In genomic region chr1:85639920-85640319, GRCh38 we compare ENCODE assay signal across 3 cellular contexts. TPM values are rescaled to one million over a fixed set of nuclear protein-coding genes. Genes with fewer than 3 reads are reported as not detected.
"Had no signal": no experiment of that assay in that cellular context is flagged by ENCODE, and none has a peak within 500 bp of the region (broad histone marks: within the 10 kb centered on the region; RNA-seq: fewer than 3 reads in every experiment).

No MANE protein-coding gene starts in this region.

RNA-seq across cellular contexts. Expression of gene CCN1, which starts 59.4 kb away (rescaled TPM):
- total RNA-seq: naive thymus-derived CD8-positive, alpha-beta T cell; natural killer cell; natural killer cell treated with Interleukin-12 subunit alpha and Interleukin-12 subunit beta and Interleukin-15 and Interleukin-18, amount 100 ng/mL, for 72 hours had no signal
